9 cellular contexts compared by ENCODE assay signal in genomic region chr1:161595583-161595982, GRCh38. TPM values are rescaled to one million over a fixed set of nuclear protein-coding genes. Genes with fewer than 3 reads are reported as not detected.
"Had no signal": no experiment of that assay in that cellular context is flagged by ENCODE, and none has a peak within 500 bp of the region (broad histone marks: within the 10 kb centered on the region; RNA-seq: fewer than 3 reads in every experiment).

No MANE protein-coding gene starts in this region.

RNA-seq across cellular contexts. Expression of gene FCGR3B, which starts 35.4 kb away (rescaled TPM):
- total RNA-seq: activated CD4-positive, alpha-beta memory T cell treated with anti-CD3 and anti-CD28 coated beads, Interleukin-2, amount 10 ng/mL, durations not matched to agents 7 days and 5 days; activated CD4-positive, alpha-beta T cell treated with anti-CD3 and anti-CD28 coated beads, Interleukin-2, amount 10 ng/mL, durations not matched to agents 7 days and 5 days; activated T-helper 2 cell treated with anti-CD3 and anti-CD28 coated beads, Interferon-gamma antibody, Interleukin-2, Interleukin-4, amounts not matched to agents 10 μg/mL and 5 μg/mL and 100 μg/mL, durations not matched to agents 14 hours and 24 hours and 36 hours; kidney epithelial cell; lung microvascular endothelial cell; mesothelial cell of epicardium; osteocyte; T-helper 2 cell treated with Interferon-gamma antibody and Interleukin-4, amounts not matched to agents 100 ng/mL and 5 ng/mL, for 36 hours; WTC11 had no signal

RNA-seq across cellular contexts. Expression of gene FCGR3A, which starts 46.0 kb away (rescaled TPM):
- total RNA-seq: activated CD4-positive, alpha-beta T cell treated with anti-CD3 and anti-CD28 coated beads, Interleukin-2, amount 10 ng/mL, durations not matched to agents 7 days and 5 days; activated T-helper 2 cell treated with anti-CD3 and anti-CD28 coated beads, Interferon-gamma antibody, Interleukin-2, Interleukin-4, amounts not matched to agents 10 μg/mL and 5 μg/mL and 100 μg/mL, durations not matched to agents 14 hours and 24 hours and 36 hours; lung microvascular endothelial cell; mesothelial cell of epicardium; osteocyte; T-helper 2 cell treated with Interferon-gamma antibody and Interleukin-4, amounts not matched to agents 100 ng/mL and 5 ng/mL, for 36 hours had no signal
